ENCODE assay signal across 1 cellular context in genomic region chr12:70507442-70507841, GRCh38.
TF ChIP-seq lines count a peak whose summit lies in the region.

No MANE protein-coding gene starts in this region.

TF ChIP-seq in H1, 55 proteins besides CTCF, POLR2A, EP300 and RAD21 (continued from another document):
- TF ChIP-seq EZH2 (IDR thresholded peaks at IDR 0.05; ENCODE audit: low read depth, low read length, severe bottlenecking) = no peak
